8 cellular contexts compared by ENCODE assay signal in genomic region chr17:64496786-64497564, GRCh38. TPM values are rescaled to one million over a fixed set of nuclear protein-coding genes. Genes with fewer than 3 reads are reported as not detected.
A peak's percentile ranks its signal among the peaks of the same experiment; 100 is the strongest.
DNase-seq lines count a peak whose midpoint lies in the region; ATAC-seq, FAIRE-seq and TF ChIP-seq lines count a peak whose summit lies in the region.

Gene POLG2 (minus strand): TSS chr17:64497054. CDS start chr17:64496968, 86 bp downstream.

- H3K27ac ChIP-seq in psoas muscle, result peak within 1 kb of the TSS; percentile 87

- peaks cover 69% of the 10 kb centered on the region for H3K4me1 Mint-ChIP-seq in T-helper 1 cell treated with Interleukin-12 subunit alpha and Interleukin-12 subunit beta and Interleukin-4 antibody, amounts not matched to agents 30 μg/mL and 1 μg/mL, for 36 hours (ENCODE audit: low read depth)

- peak; percentile 46 for TF ChIP-seq CTCF in psoas muscle (IDR thresholded peaks at IDR 0.05)

- H3K36me3 ChIP-seq in psoas muscle (ENCODE audit: insufficient read depth in 1 of 2, low read depth in 1 of 2), result peaks cover 22 to 62% of the 10 kb centered on the region in 2 donors

- H3K27me3 ChIP-seq in psoas muscle (ENCODE audit: insufficient read depth in 3 of 3, low read length in 2 of 3), result no peaks in the 10 kb centered on the region

- H3K27ac Mint-ChIP-seq in T-helper 1 cell treated with Interleukin-12 subunit alpha and Interleukin-12 subunit beta and Interleukin-4 antibody, amounts not matched to agents 30 μg/mL and 1 μg/mL, for 36 hours, result peak within 1 kb of the TSS; percentile 99

- H3K4me3 Mint-ChIP-seq in T-helper 1 cell treated with Interleukin-12 subunit alpha and Interleukin-12 subunit beta and Interleukin-4 antibody, amounts not matched to agents 30 μg/mL and 1 μg/mL, for 36 hours, result peak within 1 kb of the TSS; percentile 100

- intact Hi-C loops in left ventricle myocardium superior (cut with micrococcal nuclease) (no loop called here), psoas muscle (cut with DNase I) (no loop called here)

- peak within 1 kb of the TSS; percentile 76 for H3K4me3 ChIP-seq in psoas muscle

- DNase-seq in NCI-H1694 treated with DMSO at 0.1 percent for 48 hours (lab: John Stamatoyannopoulos, UW) (peak; percentile 90), amniotic stem cell (lab: John Stamatoyannopoulos, UW) (peak; percentile 88), left ventricle myocardium superior (peak; percentile 97), psoas muscle (peak; percentile 96 to 97), urothelium cell line (ENCODE audit: low spot score) (peak; percentile 99)

- H3K27me3 Mint-ChIP-seq in T-helper 1 cell treated with Interleukin-12 subunit alpha and Interleukin-12 subunit beta and Interleukin-4 antibody, amounts not matched to agents 30 μg/mL and 1 μg/mL, for 36 hours (ENCODE audit: low read depth), result no peaks in the 10 kb centered on the region

- 0 to 1% (median 1%) methylated on average over 50 of the region's 50 CpGs for WGBS in psoas muscle, 3 donors

- peak; percentile 85 for ATAC-seq in GM18498 (IDR thresholded peaks at IDR 0.05; ENCODE audit: unreplicated experiment)
- ATAC-seq in HG02938 (IDR thresholded peaks at IDR 0.05; ENCODE audit: unreplicated experiment), result peak; percentile 62
- peak; percentile 97 for ATAC-seq in left ventricle myocardium superior
- peak; percentile 94 to 97 (median 96) for ATAC-seq in psoas muscle

- no peaks in the 10 kb centered on the region for H3K9me3 Mint-ChIP-seq in T-helper 1 cell treated with Interleukin-12 subunit alpha and Interleukin-12 subunit beta and Interleukin-4 antibody, amounts not matched to agents 30 μg/mL and 1 μg/mL, for 36 hours

- H3K36me3 Mint-ChIP-seq in T-helper 1 cell treated with Interleukin-12 subunit alpha and Interleukin-12 subunit beta and Interleukin-4 antibody, amounts not matched to agents 30 μg/mL and 1 μg/mL, for 36 hours (ENCODE audit: low read depth), result peaks cover 58% of the 10 kb centered on the region

- no peaks in the 10 kb centered on the region for H3K9me3 ChIP-seq in psoas muscle

- FAIRE-seq in urothelium cell line (lab: Jason Lieb, UNC), result peak; percentile 94

- H3K4me1 ChIP-seq in psoas muscle, result peaks cover 34% of the 10 kb centered on the region

RNA-seq across cellular contexts. Expression of gene POLG2, which starts in this region (rescaled TPM):
- total RNA-seq in left ventricle myocardium superior (5.9 TPM), psoas muscle (1 to 10 TPM; 4.5 to 8.1 (median 6.1) TPM)
- polyA plus RNA-seq in psoas muscle, result 10 to 100 TPM in 1 of 3 donors, 1 to 10 TPM in 2; 4.1 to 12.2 (median 9.4) TPM

Comparison
In these comparisons a context has a peak if more than half of its experiments do, and no peak if none do; other contexts are left out.
1. Peak in every context shown above with its lines: DNase-seq, ATAC-seq, H3K4me3 ChIP-seq and H3K27ac ChIP-seq.